In genomic region chr7:132419538-132419937, GRCh38 we compare ENCODE assay signal across 1 cellular context.
A peak's percentile ranks its signal among the peaks of the same experiment; 100 is the strongest.
TF ChIP-seq lines count a peak whose summit lies in the region.

No MANE protein-coding gene starts in this region.

TF ChIP-seq in K562, 482 proteins besides CTCF, POLR2A, EP300 and RAD21 (continued from another document and continues in another):
- TF ChIP-seq ZNF589 (CRISPR knock-in tag; IDR thresholded peaks at IDR 0.05; ENCODE audit: low read depth) (peak; percentile 95), ZNF584 (CRISPR knock-in tag; IDR thresholded peaks at IDR 0.05; ENCODE audit: low read depth) (peak; percentile 66; the same call in 1 of the 2 replicates), ZBTB12 (CRISPR knock-in tag; IDR thresholded peaks at IDR 0.05) (no peak), NR0B1 (IDR thresholded peaks at IDR 0.05; ENCODE audit: partially characterized antibody) (no peak), BRCA1 (IDR thresholded peaks at IDR 0.05) (no peak), BRCA1 (CRISPR knock-in tag; IDR thresholded peaks at IDR 0.05) (no peak), HMBOX1 (IDR thresholded peaks at IDR 0.05) (no peak), SIX5 (IDR thresholded peaks at IDR 0.05; ENCODE audit: borderline replicate concordance in 1 of 2, insufficient read depth in 1 of 2, low read depth in 1 of 2, low read length in 2 of 2) (no peak), HEY1 (CRISPR knock-in tag; IDR thresholded peaks at IDR 0.05; ENCODE audit: borderline replicate concordance) (no peak), E2F6 (IDR thresholded peaks at IDR 0.05; ENCODE audit: borderline replicate concordance in 1 of 2, extremely low read depth in 1 of 2, insufficient read depth in 1 of 2, insufficient read length in 1 of 2, low read depth in 1 of 2, low read length in 1 of 2, poor library complexity in 1 of 2, severe bottlenecking in 1 of 2) (no peak), CBX8 (IDR thresholded peaks at IDR 0.05; ENCODE audit: borderline replicate concordance, extremely low read depth, low read depth, low read length, poor library complexity, severe bottlenecking) (no peak), ZNF239 (CRISPR knock-in tag; IDR thresholded peaks at IDR 0.05) (no peak), HNRNPK (IDR thresholded peaks at IDR 0.05; ENCODE audit: low read depth, low read length, poor library complexity, severe bottlenecking) (no peak), ZNF232 (CRISPR knock-in tag; IDR thresholded peaks at IDR 0.05) (no peak), SNRNP70 (optimal IDR thresholded peaks at IDR 0.05; ENCODE audit: low read depth, low read length) (no peak), NFE2 (IDR thresholded peaks at IDR 0.05; ENCODE audit: low read depth) (no peak), ZNF184 (CRISPR knock-in tag; IDR thresholded peaks at IDR 0.05) (no peak), ZNF449 (CRISPR knock-in tag; IDR thresholded peaks at IDR 0.05) (peak; percentile 75; the same call in 1 of the 2 replicates), BCL6 (CRISPR knock-in tag; IDR thresholded peaks at IDR 0.05) (no peak), ZNF354B (CRISPR knock-in tag; IDR thresholded peaks at IDR 0.05) (no peak), TCF7L2 (IDR thresholded peaks at IDR 0.05; ENCODE audit: low read depth, low read length) (no peak), HDAC3 (IDR thresholded peaks at IDR 0.05; ENCODE audit: borderline replicate concordance, partially characterized antibody) (peak; percentile 35), L3MBTL2 (IDR thresholded peaks at IDR 0.05) (no peak), SREBF1 (IDR thresholded peaks at IDR 0.05; ENCODE audit: borderline replicate concordance, low read depth, low read length) (no peak), NBN (IDR thresholded peaks at IDR 0.05; ENCODE audit: low read depth) (no peak), ZFP30 (CRISPR knock-in tag; IDR thresholded peaks at IDR 0.05; ENCODE audit: borderline replicate concordance) (no peak), USF2 (CRISPR knock-in tag; IDR thresholded peaks at IDR 0.05) (no peak), ZBTB26 (CRISPR knock-in tag; IDR thresholded peaks at IDR 0.05) (no peak), BMI1 (IDR thresholded peaks at IDR 0.05; ENCODE audit: low read length) (no peak), ZNF507 (tag; conservative IDR thresholded peaks at IDR 0.05) (no peak), ZKSCAN8 (CRISPR knock-in tag; IDR thresholded peaks at IDR 0.05) (no peak), FOXJ2 (tag; IDR thresholded peaks at IDR 0.05) (no peak), MLX (CRISPR knock-in tag; conservative IDR thresholded peaks at IDR 0.05) (no peak), RBM15 (IDR thresholded peaks at IDR 0.05; ENCODE audit: insufficient read depth, low read length) (no peak), NCOA2 (IDR thresholded peaks at IDR 0.05; ENCODE audit: partially characterized antibody in 2 of 2) (no peak), TEAD1 (CRISPR knock-in tag; IDR thresholded peaks at IDR 0.05) (no peak), MCM3 (IDR thresholded peaks at IDR 0.05) (no peak), U2AF2 (optimal IDR thresholded peaks at IDR 0.05; ENCODE audit: low read depth, low read length) (no peak), GMEB1 (CRISPR knock-in tag; IDR thresholded peaks at IDR 0.05) (no peak), ZC3H11A (IDR thresholded peaks at IDR 0.05; ENCODE audit: low read depth, low read length) (no peak), ZNF140 (CRISPR knock-in tag; IDR thresholded peaks at IDR 0.05) (no peak), CAMTA2 (CRISPR knock-in tag; conservative IDR thresholded peaks at IDR 0.05) (no peak), TRIM28 (IDR thresholded peaks at IDR 0.05) (no peak), ILF3 (IDR thresholded peaks at IDR 0.05; ENCODE audit: borderline replicate concordance) (no peak), MYNN (IDR thresholded peaks at IDR 0.05) (no peak), MYNN (CRISPR knock-in tag; IDR thresholded peaks at IDR 0.05) (no peak), ZNF12 (CRISPR knock-in tag; IDR thresholded peaks at IDR 0.05) (no peak), AFF4 (CRISPR knock-in tag; IDR thresholded peaks at IDR 0.05) (no peak), SIRT6 (IDR thresholded peaks at IDR 0.05; ENCODE audit: low read depth, low read length) (no peak), SMARCA5 (IDR thresholded peaks at IDR 0.05) (no peak), RFX5 (IDR thresholded peaks at IDR 0.05; ENCODE audit: low read depth, low read length) (no peak), CREBBP (IDR thresholded peaks at IDR 0.05; ENCODE audit: low read depth, low read length) (no peak), POLR3A (IDR thresholded peaks at IDR 0.05; ENCODE audit: borderline replicate concordance, extremely low read depth, insufficient read depth, insufficient read length) (no peak), RBFOX2 (IDR thresholded peaks at IDR 0.05; ENCODE audit: low read depth, low read length) (no peak)
